ENCODE assay signal across 1 cellular context in the genomic region with DNA sequence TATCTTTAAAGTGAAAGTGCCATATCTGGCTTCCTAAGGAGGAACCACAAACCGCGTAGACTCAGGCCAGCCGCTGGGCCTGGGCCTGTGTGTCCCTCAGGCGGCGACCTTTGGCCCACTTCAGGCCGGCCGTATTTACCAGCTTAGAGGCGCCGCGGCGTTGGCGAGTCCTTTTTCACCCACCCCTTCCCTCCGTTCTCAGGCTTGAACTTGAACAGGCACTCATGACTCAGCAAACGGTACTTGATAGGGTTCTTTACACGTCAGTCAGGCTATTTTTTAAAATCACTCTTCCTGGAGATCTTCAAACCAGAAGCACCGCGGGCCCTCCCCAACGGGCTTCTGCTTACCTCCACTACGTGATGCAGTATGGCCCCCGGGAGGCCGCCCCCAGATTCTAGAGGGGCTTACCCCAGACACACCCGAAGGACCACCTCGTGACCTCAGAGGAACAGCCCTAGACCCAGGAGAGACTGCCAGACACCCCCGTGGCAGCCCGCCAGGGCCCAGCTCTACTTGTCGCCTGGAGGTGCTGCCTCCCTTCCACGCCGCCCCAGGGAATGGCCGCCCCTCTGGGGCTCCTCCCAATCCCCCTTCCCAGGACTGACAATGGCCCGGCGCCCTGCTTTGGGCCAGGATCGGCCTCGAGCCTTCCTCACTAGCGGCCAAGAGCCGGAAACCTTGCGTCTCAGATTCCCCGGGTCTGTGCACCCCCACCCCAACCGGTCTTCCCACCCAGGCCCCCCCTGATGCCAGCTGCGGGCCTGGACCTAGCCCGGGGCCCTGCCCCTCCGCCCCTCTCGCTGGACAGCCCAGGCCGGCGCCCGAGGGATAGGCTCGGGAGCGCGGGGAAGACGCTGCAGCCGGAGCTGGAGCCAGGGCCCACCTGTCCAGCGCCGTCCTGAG.
TF ChIP-seq lines count a peak whose summit lies in the region.

No MANE protein-coding gene starts in this region.

TF ChIP-seq in HepG2, 621 proteins besides CTCF, POLR2A, EP300 and RAD21 (continued from another document):
- TF ChIP-seq HDAC1 (CRISPR knock-in tag; IDR thresholded peaks at IDR 0.05) (peak; percentile 53), ZNF350 (CRISPR knock-in tag; IDR thresholded peaks at IDR 0.05; ENCODE audit: borderline replicate concordance, low read depth) (peak; percentile 19; the same call in 1 of the 2 replicates), ZNF512B (CRISPR knock-in tag; IDR thresholded peaks at IDR 0.05; ENCODE audit: borderline replicate concordance) (no peak), MBNL3 (CRISPR knock-in tag; conservative IDR thresholded peaks at IDR 0.05) (no peak), ESRRA (CRISPR knock-in tag; IDR thresholded peaks at IDR 0.05; ENCODE audit: low read depth) (no peak), NR2C2 (CRISPR knock-in tag; IDR thresholded peaks at IDR 0.05; ENCODE audit: borderline replicate concordance) (peak; percentile 91), RBAK (CRISPR knock-in tag; IDR thresholded peaks at IDR 0.05) (no peak), ZFX (CRISPR knock-in tag; IDR thresholded peaks at IDR 0.05; ENCODE audit: low read depth) (peak; percentile 90), ZNF788 (CRISPR knock-in tag; IDR thresholded peaks at IDR 0.05; ENCODE audit: borderline replicate concordance) (peak; percentile 39; the same call in 1 of the 2 replicates), RBFOX2 (IDR thresholded peaks at IDR 0.05; ENCODE audit: low read depth, low read length) (0 out of 2 replicates have a peak, but pooled peaks have one; percentile 40), XRCC5 (optimal IDR thresholded peaks at IDR 0.05; ENCODE audit: low read length) (peak; percentile 86), KAT7 (CRISPR knock-in tag; IDR thresholded peaks at IDR 0.05; ENCODE audit: borderline replicate concordance) (peak; percentile 73; the same call in 1 of the 2 replicates), ZMYM2 (CRISPR knock-in tag; IDR thresholded peaks at IDR 0.05) (no peak), ZNF607 (CRISPR knock-in tag; IDR thresholded peaks at IDR 0.05; ENCODE audit: borderline replicate concordance) (no peak)
- TF ChIP-seq, protein P1, sequence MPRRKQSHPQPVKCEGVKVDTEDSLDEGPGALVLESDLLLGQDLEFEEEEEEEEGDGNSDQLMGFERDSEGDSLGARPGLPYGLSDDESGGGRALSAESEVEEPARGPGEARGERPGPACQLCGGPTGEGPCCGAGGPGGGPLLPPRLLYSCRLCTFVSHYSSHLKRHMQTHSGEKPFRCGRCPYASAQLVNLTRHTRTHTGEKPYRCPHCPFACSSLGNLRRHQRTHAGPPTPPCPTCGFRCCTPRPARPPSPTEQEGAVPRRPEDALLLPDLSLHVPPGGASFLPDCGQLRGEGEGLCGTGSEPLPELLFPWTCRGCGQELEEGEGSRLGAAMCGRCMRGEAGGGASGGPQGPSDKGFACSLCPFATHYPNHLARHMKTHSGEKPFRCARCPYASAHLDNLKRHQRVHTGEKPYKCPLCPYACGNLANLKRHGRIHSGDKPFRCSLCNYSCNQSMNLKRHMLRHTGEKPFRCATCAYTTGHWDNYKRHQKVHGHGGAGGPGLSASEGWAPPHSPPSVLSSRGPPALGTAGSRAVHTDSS (CRISPR knock-in tag; conservative IDR thresholded peaks at IDR 0.05) = no peak
- TF ChIP-seq, protein P2, sequence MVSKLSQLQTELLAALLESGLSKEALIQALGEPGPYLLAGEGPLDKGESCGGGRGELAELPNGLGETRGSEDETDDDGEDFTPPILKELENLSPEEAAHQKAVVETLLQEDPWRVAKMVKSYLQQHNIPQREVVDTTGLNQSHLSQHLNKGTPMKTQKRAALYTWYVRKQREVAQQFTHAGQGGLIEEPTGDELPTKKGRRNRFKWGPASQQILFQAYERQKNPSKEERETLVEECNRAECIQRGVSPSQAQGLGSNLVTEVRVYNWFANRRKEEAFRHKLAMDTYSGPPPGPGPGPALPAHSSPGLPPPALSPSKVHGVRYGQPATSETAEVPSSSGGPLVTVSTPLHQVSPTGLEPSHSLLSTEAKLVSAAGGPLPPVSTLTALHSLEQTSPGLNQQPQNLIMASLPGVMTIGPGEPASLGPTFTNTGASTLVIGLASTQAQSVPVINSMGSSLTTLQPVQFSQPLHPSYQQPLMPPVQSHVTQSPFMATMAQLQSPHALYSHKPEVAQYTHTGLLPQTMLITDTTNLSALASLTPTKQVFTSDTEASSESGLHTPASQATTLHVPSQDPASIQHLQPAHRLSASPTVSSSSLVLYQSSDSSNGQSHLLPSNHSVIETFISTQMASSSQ (IDR thresholded peaks at IDR 0.05; ENCODE audit: low read depth) = no peak
- TF ChIP-seq, protein P2 (CRISPR knock-in tag; IDR thresholded peaks at IDR 0.05; ENCODE audit: borderline replicate concordance) = no peak
- TF ChIP-seq, protein P3, sequence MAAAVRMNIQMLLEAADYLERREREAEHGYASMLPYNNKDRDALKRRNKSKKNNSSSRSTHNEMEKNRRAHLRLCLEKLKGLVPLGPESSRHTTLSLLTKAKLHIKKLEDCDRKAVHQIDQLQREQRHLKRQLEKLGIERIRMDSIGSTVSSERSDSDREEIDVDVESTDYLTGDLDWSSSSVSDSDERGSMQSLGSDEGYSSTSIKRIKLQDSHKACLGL (CRISPR knock-in tag; IDR thresholded peaks at IDR 0.05) = no peak
- TF ChIP-seq, protein P4, sequence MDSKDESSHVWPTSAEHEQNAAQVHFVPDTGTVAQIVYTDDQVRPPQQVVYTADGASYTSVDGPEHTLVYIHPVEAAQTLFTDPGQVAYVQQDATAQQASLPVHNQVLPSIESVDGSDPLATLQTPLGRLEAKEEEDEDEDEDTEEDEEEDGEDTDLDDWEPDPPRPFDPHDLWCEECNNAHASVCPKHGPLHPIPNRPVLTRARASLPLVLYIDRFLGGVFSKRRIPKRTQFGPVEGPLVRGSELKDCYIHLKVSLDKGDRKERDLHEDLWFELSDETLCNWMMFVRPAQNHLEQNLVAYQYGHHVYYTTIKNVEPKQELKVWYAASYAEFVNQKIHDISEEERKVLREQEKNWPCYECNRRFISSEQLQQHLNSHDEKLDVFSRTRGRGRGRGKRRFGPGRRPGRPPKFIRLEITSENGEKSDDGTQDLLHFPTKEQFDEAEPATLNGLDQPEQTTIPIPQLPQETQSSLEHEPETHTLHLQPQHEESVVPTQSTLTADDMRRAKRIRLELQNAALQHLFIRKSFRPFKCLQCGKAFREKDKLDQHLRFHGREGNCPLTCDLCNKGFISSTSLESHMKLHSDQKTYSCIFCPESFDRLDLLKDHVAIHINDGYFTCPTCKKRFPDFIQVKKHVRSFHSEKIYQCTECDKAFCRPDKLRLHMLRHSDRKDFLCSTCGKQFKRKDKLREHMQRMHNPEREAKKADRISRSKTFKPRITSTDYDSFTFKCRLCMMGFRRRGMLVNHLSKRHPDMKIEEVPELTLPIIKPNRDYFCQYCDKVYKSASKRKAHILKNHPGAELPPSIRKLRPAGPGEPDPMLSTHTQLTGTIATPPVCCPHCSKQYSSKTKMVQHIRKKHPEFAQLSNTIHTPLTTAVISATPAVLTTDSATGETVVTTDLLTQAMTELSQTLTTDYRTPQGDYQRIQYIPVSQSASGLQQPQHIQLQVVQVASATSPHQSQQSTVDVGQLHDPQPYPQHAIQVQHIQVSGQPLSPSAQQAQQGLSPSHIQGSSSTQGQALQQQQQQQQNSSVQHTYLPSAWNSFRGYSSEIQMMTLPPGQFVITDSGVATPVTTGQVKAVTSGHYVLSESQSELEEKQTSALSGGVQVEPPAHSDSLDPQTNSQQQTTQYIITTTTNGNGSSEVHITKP (CRISPR knock-in tag; IDR thresholded peaks at IDR 0.05; ENCODE audit: low read depth) = peak; percentile 56; the same call in 1 of the 2 replicates
